Comparison of ENCODE assay signal across 9 cellular contexts in the genomic region with DNA sequence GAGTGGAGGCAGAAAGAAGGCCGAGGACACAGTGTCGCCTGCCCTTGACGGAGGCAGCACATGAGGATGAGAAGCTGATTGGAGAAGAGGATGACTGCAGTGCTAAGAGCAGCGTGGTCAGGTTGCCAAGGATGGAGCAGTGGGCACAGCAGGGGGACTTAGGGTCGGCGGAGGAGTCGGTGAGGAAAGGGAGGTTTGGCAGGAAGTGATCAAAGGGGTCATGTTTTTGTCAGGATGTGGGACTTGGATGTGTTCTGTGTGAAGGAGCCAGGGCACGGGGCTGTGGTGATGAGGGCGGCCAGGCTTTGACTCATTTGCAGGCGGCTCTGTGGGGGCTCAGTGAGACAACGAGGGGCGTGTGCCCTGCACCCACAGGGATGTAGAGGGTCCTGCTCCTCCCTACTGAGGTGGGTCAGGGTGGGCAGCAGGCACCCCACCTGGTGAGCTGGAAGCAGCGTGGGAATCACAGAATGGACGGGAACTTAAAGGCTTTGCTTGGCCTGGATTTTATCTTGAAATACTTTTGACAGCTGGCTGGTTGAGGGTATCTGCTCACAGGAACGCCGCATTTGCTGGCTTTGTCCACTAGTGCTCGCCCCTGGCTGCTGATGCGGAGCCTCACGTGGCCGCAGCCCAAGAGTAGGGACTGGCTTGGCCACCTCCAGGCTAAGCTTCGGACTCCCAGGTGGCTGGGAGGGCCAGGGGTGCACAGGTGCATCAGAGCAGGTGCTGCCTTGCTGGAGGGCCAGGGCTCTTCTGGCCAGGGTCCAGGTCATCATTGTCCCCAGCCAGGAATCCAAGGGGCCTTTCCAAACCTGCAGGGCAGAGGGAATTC. TPM values are rescaled to one million over a fixed set of nuclear protein-coding genes. Genes with fewer than 3 reads are reported as not detected.
A peak's percentile ranks its signal among the peaks of the same experiment; 100 is the strongest.
DNase-seq lines count a peak whose midpoint lies in the region; ATAC-seq, FAIRE-seq and TF ChIP-seq lines count a peak whose summit lies in the region.
"Had no signal": no experiment of that assay in that cellular context is flagged by ENCODE, and none has a peak within 500 bp of the region (broad histone marks: within the 10 kb centered on the region; RNA-seq: fewer than 3 reads in every experiment).

No MANE protein-coding gene starts in this region.

- H3K4me3 ChIP-seq in HepG2 (replicated peaks in 1 of 3; ENCODE audit: insufficient read depth in 1 of 3, low read depth in 2 of 3, low read length in 3 of 3) (no peak overlapping the region), right lobe of liver (no peak overlapping the region), A673 (ENCODE audit: low read depth, low read length, poor library complexity, severe bottlenecking) (no peak overlapping the region)

- peak overlapping the region; percentile 17 for H3K27ac Mint-ChIP-seq in activated T-cell treated with anti-CD3 and anti-CD28 coated beads, Interleukin-2, amount 50 U/mL, for 72 hours

- POLR2A ChIA-PET in HepG2 (lab: Yijun Ruan, JAX) (no interaction called here), A673 (lab: Charles Lee; ENCODE audit: low non-redundant PET) (no interaction called here)

- TF ChIP-seq EP300 in HepG2 (IDR thresholded peaks at IDR 0.05; ENCODE audit: low read depth in 2 of 2, low read length in 2 of 2) (no peak), HepG2 (CRISPR knock-in tag; IDR thresholded peaks at IDR 0.05; ENCODE audit: borderline replicate concordance) (no peak)

- no peak for TF ChIP-seq RAD21 in HepG2 (CRISPR knock-in tag; IDR thresholded peaks at IDR 0.05)

- H4K20me1 ChIP-seq in HepG2 (ENCODE audit: insufficient read depth, low read length), result no peaks in the 10 kb centered on the region

- H3K9ac ChIP-seq in HepG2 (ENCODE audit: insufficient read depth, low read depth, low read length), result no peak overlapping the region

- BruUV-seq in HepG2 (replicated peaks; lab: Mats Ljungman, UMichigan) (no TSS peak), A673 (replicated peaks; lab: Mats Ljungman, UMichigan) (no TSS peak)

- peaks cover 2% of the 10 kb centered on the region for H3K79me2 ChIP-seq in HepG2 (ENCODE audit: insufficient read depth, low read length)

- H3K9me3 Mint-ChIP-seq in activated T-cell treated with anti-CD3 and anti-CD28 coated beads, Interleukin-2, amount 50 U/mL, for 72 hours, result no peaks in the 10 kb centered on the region

- H3K4me2 ChIP-seq in HepG2 (ENCODE audit: low read depth, low read length), result no peak overlapping the region

- DNase-seq in HepG2 (ENCODE audit: low spot score) (no peak), right lobe of liver (no peak), iris pigment epithelial cell (ENCODE audit: low read depth) (peak; percentile 45), A673 (ENCODE audit: low spot score) (no peak)
- peak; percentile 27 to 43 for DNase-seq in activated T-cell treated with anti-CD3 and anti-CD28 coated beads, Interleukin-2, amount 50 U/mL, for 72 hours

- no peak for TF ChIP-seq CTCF in HepG2 (CRISPR knock-in tag; IDR thresholded peaks at IDR 0.05)
- no peak for TF ChIP-seq CTCF in right lobe of liver (IDR thresholded peaks at IDR 0.05)
- TF ChIP-seq CTCF in A673 (conservative IDR thresholded peaks at IDR 0.05; ENCODE audit: low read depth, low read length), result no peak

- H3K4me1 ChIP-seq in HepG2 (ENCODE audit: insufficient read depth, low read length) (peaks cover 10% of the 10 kb centered on the region), right lobe of liver (peaks cover 0 to 2% (median under 1%) of the 10 kb centered on the region in 4 donors), A673 (ENCODE audit: insufficient read depth, low read length, poor library complexity, severe bottlenecking) (peaks cover under 1% of the 10 kb centered on the region)

- H3K9me3 ChIP-seq in HepG2 (ENCODE audit: low read length) (no peaks in the 10 kb centered on the region), right lobe of liver (no peaks in the 10 kb centered on the region), A673 (ENCODE audit: low read depth, low read length, poor library complexity, severe bottlenecking) (no peaks in the 10 kb centered on the region)

- H3K36me3 ChIP-seq in HepG2 (replicated peaks in 1 of 2; ENCODE audit: control insufficient read depth in 1 of 2, insufficient read depth in 2 of 2, low read length in 2 of 2), result peaks cover 17 to 45% of the 10 kb centered on the region in 2 experiments; a peak in 4 of 5 replicates
- peaks cover 0 to 29% (median 0%) of the 10 kb centered on the region in 4 donors for H3K36me3 ChIP-seq in right lobe of liver
- H3K36me3 ChIP-seq in A673 (ENCODE audit: insufficient read depth, low read length, poor library complexity, severe bottlenecking), result peaks cover 26% of the 10 kb centered on the region

- CTCF ChIA-PET in HepG2 (lab: Yijun Ruan, JAX; ENCODE audit: low intra/inter-chr PET ratio, low total read pairs), result interaction anchor here (0.8 kb wide), 1 partner anchor 13 kb away, joined by 3 read pairs; no protein-coding TSS in a partner anchor
- CTCF ChIA-PET in A673 (lab: Charles Lee), result no interaction called here

- in situ Hi-C loops in HepG2 (cut with HindIII; ENCODE audit: extremely low pct_ligation_motif_present, low pct_unique_long_range_greater_than_20kb), result no loop called here

- H3K4me1 Mint-ChIP-seq in activated T-cell treated with anti-CD3 and anti-CD28 coated beads, Interleukin-2, amount 50 U/mL, for 72 hours (ENCODE audit: low read depth), result peaks cover 33% of the 10 kb centered on the region

- intact Hi-C loops in HepG2 (cut with micrococcal nuclease; ENCODE audit: unreplicated experiment) (no loop called here), right lobe of liver (cut with DNase I) (no loop called here), A673 (cut with micrococcal nuclease; ENCODE audit: unreplicated experiment) (no loop called here)

- H3K36me3 Mint-ChIP-seq in activated T-cell treated with anti-CD3 and anti-CD28 coated beads, Interleukin-2, amount 50 U/mL, for 72 hours (ENCODE audit: insufficient read depth in 2 of 2), result peaks cover 2 to 14% of the 10 kb centered on the region in 2 donors

- peak overlapping the region; percentile 11 to 76 for H3K4me3 Mint-ChIP-seq in activated T-cell treated with anti-CD3 and anti-CD28 coated beads, Interleukin-2, amount 50 U/mL, for 72 hours

- 91% methylated on average over 14 of the region's 21 CpGs for WGBS in HepG2 (ENCODE audit: low lambda C conversion rate)
- WGBS in right lobe of liver (ENCODE audit: insufficient coverage, low coverage, low lambda C conversion rate, missing lambda C conversion rate), result 63% methylated on average over 13 of the region's 21 CpGs

- TF ChIP-seq POLR2A in HepG2 (IDR thresholded peaks at IDR 0.05; ENCODE audit: insufficient read depth in 1 of 2, low read depth in 2 of 2, low read length in 2 of 2), result no peak
- no peak for TF ChIP-seq POLR2A in right lobe of liver (IDR thresholded peaks at IDR 0.05)

- H3K27me3 ChIP-seq in HepG2 (ENCODE audit: control insufficient read depth in 1 of 2, insufficient read depth in 2 of 2, low read length in 2 of 2), result no peaks in the 10 kb centered on the region
- no peaks in the 10 kb centered on the region for H3K27me3 ChIP-seq in right lobe of liver
- H3K27me3 ChIP-seq in A673 (replicated peaks; ENCODE audit: insufficient read depth, low read depth, low read length, poor library complexity), result no peaks in the 10 kb centered on the region

- H2AFZ ChIP-seq in HepG2 (ENCODE audit: low read length), result no peak overlapping the region

- no peak for FAIRE-seq in HepG2 (lab: Jason Lieb, UNC)
- FAIRE-seq: keratinocyte had no signal

- H3K27me3 Mint-ChIP-seq in activated T-cell treated with anti-CD3 and anti-CD28 coated beads, Interleukin-2, amount 50 U/mL, for 72 hours (ENCODE audit: low read depth), result no peaks in the 10 kb centered on the region

- H3K27ac ChIP-seq in HepG2 (ENCODE audit: extremely low read length, insufficient read depth, low read length) (no peak overlapping the region), right lobe of liver (no peak overlapping the region), A673 (ENCODE audit: low read depth, low read length, poor library complexity, severe bottlenecking) (no peak overlapping the region)

- ATAC-seq in HepG2, result peak; percentile 6; the same call in 1 of the 3 replicates
- ATAC-seq in right lobe of liver, result no peak
- ATAC-seq in activated T-cell treated with anti-CD3 and anti-CD28 coated beads, Interleukin-2, amount 50 U/mL, for 72 hours (replicated peaks in 1 of 2), result peak; percentile 27 to 30
- ATAC-seq in HG03439 (IDR thresholded peaks at IDR 0.05; ENCODE audit: unreplicated experiment), result no peak
- ATAC-seq in GM21619 (IDR thresholded peaks at IDR 0.05; ENCODE audit: unreplicated experiment), result no peak
- ATAC-seq in HG03432 (IDR thresholded peaks at IDR 0.05; ENCODE audit: unreplicated experiment), result no peak

RNA-seq across cellular contexts. Expression of a gene that starts 6.0 kb away (rescaled TPM):
- total RNA-seq in HepG2 (2016; rRNA removed; fragmentation: Illumina TruSeq; extraction: Trizol) (56.4 and 62.5 TPM in 2 replicates), right lobe of liver (10 to 100 TPM; 20.7 to 76.4 (median 26.9) TPM), A673 (2021) (30.6 and 34.2 TPM in 2 replicates)
- total RNA-seq in HepG2 (2016; cell fraction: cytosol; rRNA removed; fragmentation: Illumina TruSeq; extraction: Trizol; ENCODE audit: low read depth), result 46.3 and 53.1 TPM in 2 replicates
- 55.9 and 64.7 TPM in 2 replicates for total RNA-seq in HepG2 (2016; cell fraction: insoluble cytoplasmic fraction; rRNA removed; fragmentation: Illumina TruSeq; extraction: Trizol)
- 57.4 and 76.0 TPM in 2 replicates for total RNA-seq in HepG2 (2016; cell fraction: membrane; rRNA removed; fragmentation: Illumina TruSeq; extraction: Trizol)
- total RNA-seq in HepG2 (2016; cell fraction: nucleus; rRNA removed; fragmentation: Illumina TruSeq; extraction: Trizol), result 33.2 and 35.5 TPM in 2 replicates
- polyA plus RNA-seq in HepG2 (2011; rRNA removed), result 59.1 and 74.2 TPM in 2 replicates
- polyA plus RNA-seq in HepG2 (2011; cell fraction: cytosol; rRNA removed), result 62.1 and 108 TPM in 2 replicates
- 58.8 and 62.5 TPM in 2 replicates for polyA plus RNA-seq in HepG2 (2011; cell fraction: nucleus; rRNA removed)
- polyA plus RNA-seq in HepG2 (2012), result 30.3 and 43.2 TPM in 2 replicates
- polyA plus RNA-seq in HepG2 (2016; cell fraction: cytosol; fragmentation: Illumina TruSeq; extraction: Trizol; ENCODE audit: low read depth), result 53.6 and 59.3 TPM in 2 replicates
- polyA plus RNA-seq in HepG2 (2016; cell fraction: insoluble cytoplasmic fraction; fragmentation: Illumina TruSeq; extraction: Trizol; ENCODE audit: low read depth), result 53.6 and 58.3 TPM in 2 replicates
- 56.7 and 61.4 TPM in 2 replicates for polyA plus RNA-seq in HepG2 (2016; cell fraction: membrane; fragmentation: Illumina TruSeq; extraction: Trizol; ENCODE audit: low read depth)
- polyA plus RNA-seq in HepG2 (2016; cell fraction: nucleus; fragmentation: Illumina TruSeq; extraction: Trizol; ENCODE audit: insufficient read depth, low read depth), result 53.3 and 60.6 TPM in 2 replicates
- 22.4 and 34.8 TPM in 2 replicates for polyA minus RNA-seq in HepG2 (2011; rRNA and poly(A)+ RNA removed; ENCODE audit: low replicate concordance)
- polyA minus RNA-seq in HepG2 (2011; cell fraction: cytosol; rRNA and poly(A)+ RNA removed), result 27.0 and 35.2 TPM in 2 replicates
- 5.8 and 10.3 TPM in 2 replicates for polyA minus RNA-seq in HepG2 (2011; cell fraction: nucleus; rRNA and poly(A)+ RNA removed)
- total RNA-seq in activated T-cell treated with anti-CD3 and anti-CD28 coated beads, Interleukin-2, amount 50 U/mL, for 72 hours, result 10 to 100 TPM; 49.6 to 50.5 TPM

RNA-seq across cellular contexts. Expression of a gene that starts 11.6 kb away (rescaled TPM):
- total RNA-seq in HepG2 (2016; rRNA removed; fragmentation: Illumina TruSeq; extraction: Trizol), result 1.8 and 5.4 TPM in 2 replicates
- total RNA-seq in HepG2 (2016; cell fraction: cytosol; rRNA removed; fragmentation: Illumina TruSeq; extraction: Trizol; ENCODE audit: low read depth), result 0.81 and 1.8 TPM in 2 replicates
- 1.4 and 5.9 TPM in 2 replicates for total RNA-seq in HepG2 (2016; cell fraction: insoluble cytoplasmic fraction; rRNA removed; fragmentation: Illumina TruSeq; extraction: Trizol)
- 0.96 and 1.5 TPM in 2 replicates for total RNA-seq in HepG2 (2016; cell fraction: membrane; rRNA removed; fragmentation: Illumina TruSeq; extraction: Trizol)
- total RNA-seq in HepG2 (2016; cell fraction: nucleus; rRNA removed; fragmentation: Illumina TruSeq; extraction: Trizol), result 6.4 and 8.4 TPM in 2 replicates
- 26.9 and 28.1 TPM in 2 replicates for polyA plus RNA-seq in HepG2 (2011; rRNA removed)
- polyA plus RNA-seq in HepG2 (2011; cell fraction: cytosol; rRNA removed), result 8.5 and 9.9 TPM in 2 replicates
- 199 and 238 TPM in 2 replicates for polyA plus RNA-seq in HepG2 (2011; cell fraction: nucleus; rRNA removed)
- polyA plus RNA-seq in HepG2 (2012), result 4.3 and 9.2 TPM in 2 replicates
- 0.72 and 0.88 TPM in 2 replicates for polyA plus RNA-seq in HepG2 (2016; cell fraction: cytosol; fragmentation: Illumina TruSeq; extraction: Trizol; ENCODE audit: low read depth)
- polyA plus RNA-seq in HepG2 (2016; cell fraction: insoluble cytoplasmic fraction; fragmentation: Illumina TruSeq; extraction: Trizol; ENCODE audit: low read depth), result 1.7 and 2.1 TPM in 2 replicates
- polyA plus RNA-seq in HepG2 (2016; cell fraction: membrane; fragmentation: Illumina TruSeq; extraction: Trizol; ENCODE audit: low read depth), result 1.1 and 1.3 TPM in 2 replicates
- 26.0 and 29.9 TPM in 2 replicates for polyA plus RNA-seq in HepG2 (2016; cell fraction: nucleus; fragmentation: Illumina TruSeq; extraction: Trizol; ENCODE audit: insufficient read depth, low read depth)
- 10.2 and 17.2 TPM in 2 replicates for polyA minus RNA-seq in HepG2 (2011; rRNA and poly(A)+ RNA removed; ENCODE audit: low replicate concordance)
- 4.0 and 4.5 TPM in 2 replicates for polyA minus RNA-seq in HepG2 (2011; cell fraction: cytosol; rRNA and poly(A)+ RNA removed)
- 18.3 and 18.5 TPM in 2 replicates for polyA minus RNA-seq in HepG2 (2011; cell fraction: nucleus; rRNA and poly(A)+ RNA removed)
- 10 to 100 TPM in 1 of 6 experiments, 1 to 10 TPM in 5; 5.0 to 14.3 (median 7.1) TPM for total RNA-seq in right lobe of liver
- total RNA-seq in activated T-cell treated with anti-CD3 and anti-CD28 coated beads, Interleukin-2, amount 50 U/mL, for 72 hours, result under 1 TPM; 0.31 to 0.53 TPM
- total RNA-seq in A673 (2021), result 5.8 TPM in 2 replicates

RNA-seq across cellular contexts. Expression of a gene that starts 30.4 kb away (rescaled TPM):
- total RNA-seq in HepG2 (2016; rRNA removed; fragmentation: Illumina TruSeq; extraction: Trizol) (97.4 and 103 TPM in 2 replicates), right lobe of liver (10 to 100 TPM; 11.7 to 15.9 (median 14.8) TPM), A673 (2021) (52.5 and 54.9 TPM in 2 replicates)
- 131 and 159 TPM in 2 replicates for total RNA-seq in HepG2 (2016; cell fraction: cytosol; rRNA removed; fragmentation: Illumina TruSeq; extraction: Trizol; ENCODE audit: low read depth)
- total RNA-seq in HepG2 (2016; cell fraction: insoluble cytoplasmic fraction; rRNA removed; fragmentation: Illumina TruSeq; extraction: Trizol), result 98.3 and 99.2 TPM in 2 replicates
- total RNA-seq in HepG2 (2016; cell fraction: membrane; rRNA removed; fragmentation: Illumina TruSeq; extraction: Trizol), result 209 and 211 TPM in 2 replicates
- total RNA-seq in HepG2 (2016; cell fraction: nucleus; rRNA removed; fragmentation: Illumina TruSeq; extraction: Trizol), result 35.7 and 35.9 TPM in 2 replicates
- 26.5 and 34.1 TPM in 2 replicates for polyA plus RNA-seq in HepG2 (2011; rRNA removed)
- 30.0 and 42.1 TPM in 2 replicates for polyA plus RNA-seq in HepG2 (2011; cell fraction: cytosol; rRNA removed)
- polyA plus RNA-seq in HepG2 (2011; cell fraction: nucleus; rRNA removed), result 14.5 and 15.2 TPM in 2 replicates
- polyA plus RNA-seq in HepG2 (2012), result 20.6 and 26.4 TPM in 2 replicates
- 174 and 209 TPM in 2 replicates for polyA plus RNA-seq in HepG2 (2016; cell fraction: cytosol; fragmentation: Illumina TruSeq; extraction: Trizol; ENCODE audit: low read depth)
- polyA plus RNA-seq in HepG2 (2016; cell fraction: insoluble cytoplasmic fraction; fragmentation: Illumina TruSeq; extraction: Trizol; ENCODE audit: low read depth), result 104 and 113 TPM in 2 replicates
- 222 and 223 TPM in 2 replicates for polyA plus RNA-seq in HepG2 (2016; cell fraction: membrane; fragmentation: Illumina TruSeq; extraction: Trizol; ENCODE audit: low read depth)
- 66.9 and 75.9 TPM in 2 replicates for polyA plus RNA-seq in HepG2 (2016; cell fraction: nucleus; fragmentation: Illumina TruSeq; extraction: Trizol; ENCODE audit: insufficient read depth, low read depth)
- 12.7 and 34.1 TPM in 2 replicates for polyA minus RNA-seq in HepG2 (2011; rRNA and poly(A)+ RNA removed; ENCODE audit: low replicate concordance)
- 4.7 and 7.8 TPM in 2 replicates for polyA minus RNA-seq in HepG2 (2011; cell fraction: cytosol; rRNA and poly(A)+ RNA removed)
- 7.2 and 9.5 TPM in 2 replicates for polyA minus RNA-seq in HepG2 (2011; cell fraction: nucleus; rRNA and poly(A)+ RNA removed)
- total RNA-seq in activated T-cell treated with anti-CD3 and anti-CD28 coated beads, Interleukin-2, amount 50 U/mL, for 72 hours, result 10 to 100 TPM; 28.9 to 44.1 TPM

RNA-seq across cellular contexts. Expression of a gene that starts 30.6 kb away (rescaled TPM):
- total RNA-seq in HepG2 (2016; rRNA removed; fragmentation: Illumina TruSeq; extraction: Trizol), result 18.8 and 22.4 TPM in 2 replicates
- total RNA-seq in HepG2 (2016; cell fraction: cytosol; rRNA removed; fragmentation: Illumina TruSeq; extraction: Trizol; ENCODE audit: low read depth), result 10.0 and 10.3 TPM in 2 replicates
- 19.8 and 23.7 TPM in 2 replicates for total RNA-seq in HepG2 (2016; cell fraction: insoluble cytoplasmic fraction; rRNA removed; fragmentation: Illumina TruSeq; extraction: Trizol)
- total RNA-seq in HepG2 (2016; cell fraction: membrane; rRNA removed; fragmentation: Illumina TruSeq; extraction: Trizol), result 11.2 and 12.8 TPM in 2 replicates
- 8.8 and 11.3 TPM in 2 replicates for total RNA-seq in HepG2 (2016; cell fraction: nucleus; rRNA removed; fragmentation: Illumina TruSeq; extraction: Trizol)
- polyA plus RNA-seq in HepG2 (2011; rRNA removed), result 14.8 TPM in 2 replicates
- 22.5 and 26.6 TPM in 2 replicates for polyA plus RNA-seq in HepG2 (2011; cell fraction: cytosol; rRNA removed)
- 10.5 and 11.1 TPM in 2 replicates for polyA plus RNA-seq in HepG2 (2011; cell fraction: nucleus; rRNA removed)
- polyA plus RNA-seq in HepG2 (2012), result 14.3 and 17.5 TPM in 2 replicates
- polyA plus RNA-seq in HepG2 (2016; cell fraction: cytosol; fragmentation: Illumina TruSeq; extraction: Trizol; ENCODE audit: low read depth), result 9.1 and 9.8 TPM in 2 replicates
- polyA plus RNA-seq in HepG2 (2016; cell fraction: insoluble cytoplasmic fraction; fragmentation: Illumina TruSeq; extraction: Trizol; ENCODE audit: low read depth), result 34.2 and 38.7 TPM in 2 replicates
- polyA plus RNA-seq in HepG2 (2016; cell fraction: membrane; fragmentation: Illumina TruSeq; extraction: Trizol; ENCODE audit: low read depth), result 11.8 and 11.9 TPM in 2 replicates
- polyA plus RNA-seq in HepG2 (2016; cell fraction: nucleus; fragmentation: Illumina TruSeq; extraction: Trizol; ENCODE audit: insufficient read depth, low read depth), result 18.2 and 22.9 TPM in 2 replicates
- 15.9 and 48.0 TPM in 2 replicates for polyA minus RNA-seq in HepG2 (2011; rRNA and poly(A)+ RNA removed; ENCODE audit: low replicate concordance)
- polyA minus RNA-seq in HepG2 (2011; cell fraction: cytosol; rRNA and poly(A)+ RNA removed), result 5.5 and 7.7 TPM in 2 replicates
- 8.8 and 10.9 TPM in 2 replicates for polyA minus RNA-seq in HepG2 (2011; cell fraction: nucleus; rRNA and poly(A)+ RNA removed)
- total RNA-seq in right lobe of liver, result 1 to 10 TPM; 3.5 to 6.3 (median 4.3) TPM
- total RNA-seq in activated T-cell treated with anti-CD3 and anti-CD28 coated beads, Interleukin-2, amount 50 U/mL, for 72 hours, result 10 to 100 TPM; 35.3 to 42.2 TPM
- 41.5 and 48.5 TPM in 2 replicates for total RNA-seq in A673 (2021)

RNA-seq across cellular contexts. Expression of a gene that starts 54.5 kb away (rescaled TPM):
- total RNA-seq in HepG2 (2016; rRNA removed; fragmentation: Illumina TruSeq; extraction: Trizol) (5.2 and 6.5 TPM in 2 replicates), right lobe of liver (10 to 100 TPM; 12.7 to 20.0 (median 13.9) TPM), A673 (2021) (61.6 and 62.6 TPM in 2 replicates)
- total RNA-seq in HepG2 (2016; cell fraction: cytosol; rRNA removed; fragmentation: Illumina TruSeq; extraction: Trizol; ENCODE audit: low read depth), result 11.5 and 11.7 TPM in 2 replicates
- total RNA-seq in HepG2 (2016; cell fraction: insoluble cytoplasmic fraction; rRNA removed; fragmentation: Illumina TruSeq; extraction: Trizol), result 5.9 and 6.4 TPM in 2 replicates
- 10.1 and 10.8 TPM in 2 replicates for total RNA-seq in HepG2 (2016; cell fraction: membrane; rRNA removed; fragmentation: Illumina TruSeq; extraction: Trizol)
- total RNA-seq in HepG2 (2016; cell fraction: nucleus; rRNA removed; fragmentation: Illumina TruSeq; extraction: Trizol), result 8.0 and 8.3 TPM in 2 replicates
- 7.9 and 9.9 TPM in 2 replicates for polyA plus RNA-seq in HepG2 (2011; rRNA removed)
- polyA plus RNA-seq in HepG2 (2011; cell fraction: cytosol; rRNA removed), result 4.5 and 4.8 TPM in 2 replicates
- polyA plus RNA-seq in HepG2 (2011; cell fraction: nucleus; rRNA removed), result 39.7 and 53.9 TPM in 2 replicates
- polyA plus RNA-seq in HepG2 (2012), result 19.3 and 29.5 TPM in 2 replicates
- polyA plus RNA-seq in HepG2 (2016; cell fraction: cytosol; fragmentation: Illumina TruSeq; extraction: Trizol; ENCODE audit: low read depth), result 17.8 and 18.7 TPM in 2 replicates
- 16.6 and 24.0 TPM in 2 replicates for polyA plus RNA-seq in HepG2 (2016; cell fraction: insoluble cytoplasmic fraction; fragmentation: Illumina TruSeq; extraction: Trizol; ENCODE audit: low read depth)
- 26.9 and 32.5 TPM in 2 replicates for polyA plus RNA-seq in HepG2 (2016; cell fraction: membrane; fragmentation: Illumina TruSeq; extraction: Trizol; ENCODE audit: low read depth)
- 24.4 and 31.0 TPM in 2 replicates for polyA plus RNA-seq in HepG2 (2016; cell fraction: nucleus; fragmentation: Illumina TruSeq; extraction: Trizol; ENCODE audit: insufficient read depth, low read depth)
- 25.9 and 39.1 TPM in 2 replicates for polyA minus RNA-seq in HepG2 (2011; rRNA and poly(A)+ RNA removed; ENCODE audit: low replicate concordance)
- polyA minus RNA-seq in HepG2 (2011; cell fraction: cytosol; rRNA and poly(A)+ RNA removed), result 9.3 and 11.2 TPM in 2 replicates
- polyA minus RNA-seq in HepG2 (2011; cell fraction: nucleus; rRNA and poly(A)+ RNA removed), result 12.3 and 19.1 TPM in 2 replicates
- 10 to 100 TPM; 34.2 to 44.7 TPM for total RNA-seq in activated T-cell treated with anti-CD3 and anti-CD28 coated beads, Interleukin-2, amount 50 U/mL, for 72 hours

Comparison
In these comparisons a context has a peak if more than half of its experiments do, and no peak if none do; other contexts are left out.
1. ATAC-seq: peak in HepG2 (single experiment) and activated T-cell treated with anti-CD3 and anti-CD28 coated beads, Interleukin-2, amount 50 U/mL, for 72 hours (2 of 2); none in right lobe of liver (0 of 4), HG03439 (single experiment), GM21619 (single experiment) and HG03432 (single experiment).
2. DNase-seq: peak in activated T-cell treated with anti-CD3 and anti-CD28 coated beads, Interleukin-2, amount 50 U/mL, for 72 hours (2 of 2) and iris pigment epithelial cell (single experiment); none in HepG2 (single experiment), right lobe of liver (0 of 3) and A673 (single experiment).